Comparison of ENCODE assay signal across 25 cellular contexts in the genomic region with DNA sequence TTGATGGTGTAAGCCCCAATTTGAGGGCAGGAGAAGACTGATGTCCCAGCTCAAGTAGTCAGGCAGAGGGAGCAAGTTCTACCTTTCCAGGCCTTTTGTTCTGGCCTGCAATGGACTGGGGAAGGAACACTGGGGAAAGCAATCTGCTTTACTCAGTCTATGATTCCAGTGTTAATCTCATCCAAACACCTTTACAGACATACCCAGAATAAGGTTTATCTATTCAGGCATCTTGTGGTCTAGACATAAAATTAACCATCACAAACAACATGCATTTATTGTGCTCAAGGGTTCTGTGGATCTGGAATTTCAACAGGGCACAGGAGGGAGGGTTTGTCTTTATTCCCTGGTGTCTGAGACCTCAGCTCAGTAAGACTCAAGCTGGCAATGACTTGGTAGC. TPM values are rescaled to one million over a fixed set of nuclear protein-coding genes. Genes with fewer than 3 reads are reported as not detected.
"Had no signal": no experiment of that assay in that cellular context is flagged by ENCODE, and none has a peak within 500 bp of the region (broad histone marks: within the 10 kb centered on the region; RNA-seq: fewer than 3 reads in every experiment).

No MANE protein-coding gene starts in this region.

- H3K27ac Mint-ChIP-seq: memory B cell; mesothelial cell of epicardium; nephron progenitor cell; stimulated activated naive CD8-positive, alpha-beta T cell treated with anti-CD3 and anti-CD28 coated beads, Interleukin-15, Interleukin-2, amounts not matched to agents 100 ng/mL and 50 ng/mL, for 24 hours had no signal

- H3K36me3 ChIP-seq: esophagus muscularis mucosa, gastrocnemius medialis, left lung, lower lobe of right lung, prostate gland, spleen, upper lobe of left lung, uterus had no signal

- H3K4me1 Mint-ChIP-seq: nephron progenitor cell had no signal

- H3K9me3 Mint-ChIP-seq: immature natural killer cell; memory B cell; mesothelial cell of epicardium; stimulated activated memory B cell treated with anti-CD40 and anti-IgM and Interleukin-4, amounts not matched to agents 10 μg/mL and 1 μg/mL and 100 μg/mL, for 72 hours; stimulated activated naive CD8-positive, alpha-beta T cell treated with anti-CD3 and anti-CD28 coated beads, Interleukin-15, Interleukin-2, amounts not matched to agents 100 ng/mL and 50 ng/mL, for 24 hours had no signal

- H3K4me3 ChIP-seq: dorsolateral prefrontal cortex, esophagus muscularis mucosa, gastrocnemius medialis, left lung, lower lobe of right lung, prostate gland, spleen, tibial artery, upper lobe of left lung, uterus had no signal

- H3K27me3 ChIP-seq: dorsolateral prefrontal cortex, esophagus muscularis mucosa, gastrocnemius medialis, left lung, spleen, tibial artery, upper lobe of left lung, uterus had no signal

- H3K27me3 Mint-ChIP-seq: memory B cell; stimulated activated memory B cell treated with anti-CD40 and anti-IgM and Interleukin-4, amounts not matched to agents 10 μg/mL and 1 μg/mL and 100 μg/mL, for 72 hours; stimulated activated naive CD8-positive, alpha-beta T cell treated with anti-CD3 and anti-CD28 coated beads, Interleukin-15, Interleukin-2, amounts not matched to agents 100 ng/mL and 50 ng/mL, for 24 hours had no signal

- H3K36me3 Mint-ChIP-seq: mesothelial cell of epicardium had no signal

- H3K4me1 ChIP-seq: esophagus muscularis mucosa, gastrocnemius medialis, parathyroid adenoma, prostate gland, tibial artery, upper lobe of left lung, uterus had no signal

- H3K27ac ChIP-seq: dorsolateral prefrontal cortex, epithelial cell of prostate, esophagus muscularis mucosa, gastrocnemius medialis, left lung, lower lobe of right lung, parathyroid adenoma, prostate gland, spleen, tibial artery, upper lobe of left lung, uterus had no signal

- H3K9ac ChIP-seq: parathyroid adenoma had no signal

- H3K4me3 Mint-ChIP-seq: immature natural killer cell; memory B cell; mesothelial cell of epicardium; nephron progenitor cell; stimulated activated memory B cell treated with anti-CD40 and anti-IgM and Interleukin-4, amounts not matched to agents 10 μg/mL and 1 μg/mL and 100 μg/mL, for 72 hours; stimulated activated naive CD8-positive, alpha-beta T cell treated with anti-CD3 and anti-CD28 coated beads, Interleukin-15, Interleukin-2, amounts not matched to agents 100 ng/mL and 50 ng/mL, for 24 hours had no signal

- DNase-seq: cortex of kidney; dorsolateral prefrontal cortex; effector CD8-positive, alpha-beta T cell; gastrocnemius medialis; immature natural killer cell; left lung; lower lobe of right lung; nephron progenitor cell; spleen; stimulated activated CD4-positive, alpha-beta T cell treated with anti-CD3 and anti-CD28 coated beads, Interleukin-15, amount 100 ng/mL, for 24 hours; stimulated activated CD4-positive, alpha-beta T cell treated with anti-CD3 and anti-CD28 coated beads, Interleukin-1b, Interleukin-23, amount 100 ng/mL, for 48 hours; stimulated activated CD4-positive, alpha-beta T cell treated with anti-CD3 and anti-CD28 coated beads, Interleukin-4, amount 100 ng/mL, for 24 hours; tibial artery; upper lobe of left lung; uterus had no signal

- H3K9me3 ChIP-seq: gastrocnemius medialis, lower lobe of right lung, prostate gland, upper lobe of left lung, uterus had no signal

- ATAC-seq: gastrocnemius medialis; left lung; lower lobe of right lung; sciatic nerve; stimulated activated memory B cell treated with anti-CD40 and anti-IgM and Interleukin-4, amounts not matched to agents 10 μg/mL and 1 μg/mL and 100 μg/mL, for 72 hours had no signal

RNA-seq across cellular contexts. Expression of gene TAGAP, which starts 30.4 kb away (rescaled TPM):
- total RNA-seq: fibroblast of villous mesenchyme had no signal
